21 cellular contexts compared by ENCODE assay signal in the genomic region with DNA sequence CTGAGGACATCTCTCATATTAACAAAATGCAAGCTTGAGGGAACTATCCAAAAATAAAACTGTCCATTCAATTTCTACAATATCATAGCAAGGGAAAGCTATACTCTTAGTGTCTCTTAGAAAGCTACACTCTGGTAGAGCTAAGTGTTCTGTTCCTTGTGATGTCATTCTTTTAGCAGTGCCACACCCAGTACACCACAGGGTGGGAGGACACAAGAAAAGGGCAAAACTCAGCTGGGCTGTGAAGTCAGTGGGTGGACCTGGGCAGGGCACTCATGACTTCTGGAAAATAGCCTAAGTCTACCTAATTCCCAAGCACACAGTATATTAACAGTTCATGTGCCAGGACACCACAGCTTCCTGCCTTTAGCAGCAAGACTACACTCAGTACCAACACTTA. TPM values are rescaled to one million over a fixed set of nuclear protein-coding genes. Genes with fewer than 3 reads are reported as not detected.
A peak's percentile ranks its signal among the peaks of the same experiment; 100 is the strongest.
DNase-seq lines count a peak whose midpoint lies in the region; ATAC-seq, FAIRE-seq and TF ChIP-seq lines count a peak whose summit lies in the region.
"Had no signal": no experiment of that assay in that cellular context is flagged by ENCODE, and none has a peak within 500 bp of the region (broad histone marks: within the 10 kb centered on the region; RNA-seq: fewer than 3 reads in every experiment).

No MANE protein-coding gene starts in this region.

- H3K36me3 ChIP-seq in astrocyte (ENCODE audit: insufficient read depth, low read length) = no peaks in the 10 kb centered on the region
- no peaks in the 10 kb centered on the region for H3K36me3 ChIP-seq in Peyer's patch
- H3K36me3 ChIP-seq: ascending aorta, thyroid gland had no signal

- H3K27ac ChIP-seq in astrocyte (ENCODE audit: low read depth, low read length) (no peak overlapping the region), Peyer's patch (no peak overlapping the region)
- H3K27ac ChIP-seq: ascending aorta, thyroid gland had no signal

- TF ChIP-seq CTCF in astrocyte (IDR thresholded peaks at IDR 0.05; ENCODE audit: insufficient read depth, low read depth, low read length) (no peak), omental fat pad (IDR thresholded peaks at IDR 0.05) (no peak), Peyer's patch (IDR thresholded peaks at IDR 0.05) (no peak)

- H3K27ac Mint-ChIP-seq in astrocyte (ENCODE audit: unreplicated experiment) = no peak overlapping the region

- no peak overlapping the region for H3K4me3 Mint-ChIP-seq in astrocyte (ENCODE audit: unreplicated experiment)

- no peaks in the 10 kb centered on the region for H3K9me3 Mint-ChIP-seq in astrocyte (ENCODE audit: unreplicated experiment)

- no peaks in the 10 kb centered on the region for H4K20me1 ChIP-seq in astrocyte (ENCODE audit: insufficient read depth, low read length)

- ATAC-seq in omental fat pad (ENCODE audit: low FRiP score) = peak; percentile 79
- ATAC-seq in GM18867 (IDR thresholded peaks at IDR 0.05; ENCODE audit: unreplicated experiment) = no peak
- ATAC-seq in HG02610 (IDR thresholded peaks at IDR 0.05; ENCODE audit: unreplicated experiment) = no peak
- ATAC-seq: SK-N-SH treated with all-trans-retinoic acid at 6 μM for 48 hours had no signal

- no peaks in the 10 kb centered on the region for H3K4me1 ChIP-seq in astrocyte (ENCODE audit: insufficient read depth, low read length)
- H3K4me1 ChIP-seq in Peyer's patch = no peaks in the 10 kb centered on the region
- H3K4me1 ChIP-seq: ascending aorta, thyroid gland had no signal

- FAIRE-seq in astrocyte (lab: Jason Lieb, UNC) = no peak
- FAIRE-seq: small intestine had no signal

- H3K36me3 Mint-ChIP-seq in astrocyte (ENCODE audit: low read depth, unreplicated experiment) = no peaks in the 10 kb centered on the region

- H3K9me3 ChIP-seq in astrocyte (ENCODE audit: insufficient read depth, low read depth, low read length) (no peaks in the 10 kb centered on the region), Peyer's patch (no peaks in the 10 kb centered on the region)
- H3K9me3 ChIP-seq: ascending aorta, thyroid gland had no signal

- DNase-seq in HCEC 1CT = peak; percentile 9
- DNase-seq in astrocyte (ENCODE audit: low read depth) = peak; percentile 37
- peak; percentile 20 for DNase-seq in fibroblast of the conjunctiva (ENCODE audit: low read depth)
- DNase-seq in omental fat pad (ENCODE audit: low spot score) = no peak
- DNase-seq in Peyer's patch = no peak
- DNase-seq in SKM-1 treated with dmso at 0.1 percent for 144 hours (lab: John Stamatoyannopoulos, UW; ENCODE audit: unreplicated experiment) = no peak
- DNase-seq: activated CD4-positive, alpha-beta T cell treated with anti-CD3 and anti-CD28 coated beads for 48 hours; activated CD8-positive, alpha-beta memory T cell treated with anti-CD3 and anti-CD28 coated beads, Interleukin-2, amount 50 U/mL, for 48 hours; AML-193; Calu3; cortex of kidney; hypothalamus; kidney glomerular epithelial cell; NCI-H2081; NCI-H524; small intestine; thyroid gland had no signal

- peaks cover 15% of the 10 kb centered on the region for H3K4me1 Mint-ChIP-seq in astrocyte (ENCODE audit: low read depth, unreplicated experiment)

- H2AFZ ChIP-seq in astrocyte (ENCODE audit: low read depth, low read length) = no peak overlapping the region

- no peaks in the 10 kb centered on the region for H3K27me3 Mint-ChIP-seq in astrocyte (ENCODE audit: low read depth, unreplicated experiment)

- no peaks in the 10 kb centered on the region for H3K27me3 ChIP-seq in astrocyte (ENCODE audit: insufficient read depth, low read length)
- no peaks in the 10 kb centered on the region for H3K27me3 ChIP-seq in Peyer's patch
- H3K27me3 ChIP-seq: ascending aorta, thyroid gland had no signal

- no peak overlapping the region for H3K4me3 ChIP-seq in astrocyte (ENCODE audit: insufficient read depth, low read depth, low read length)
- H3K4me3 ChIP-seq in Peyer's patch = no peak overlapping the region
- H3K4me3 ChIP-seq: ascending aorta, thyroid gland had no signal

- H3K9ac ChIP-seq in astrocyte (ENCODE audit: low read length) = no peak overlapping the region

- no peak overlapping the region for H3K4me2 ChIP-seq in astrocyte (ENCODE audit: low read length)

- no peaks in the 10 kb centered on the region for H3K79me2 ChIP-seq in astrocyte (ENCODE audit: insufficient read depth, low read length)

- no peak for TF ChIP-seq POLR2A in Peyer's patch (IDR thresholded peaks at IDR 0.05)

RNA-seq across cellular contexts. Expression of a gene that starts 42.2 kb away (rescaled TPM):
- total RNA-seq in astrocyte (3.0 and 3.3 TPM in 2 replicates), omental fat pad (1 to 10 TPM in 2 of 4 donors, under 1 TPM in 2; 0.36 to 3.0 (median 1.1) TPM), Peyer's patch (1 to 10 TPM in 1 of 4 donors, under 1 TPM in 1, not detected in 2; 0.70 to 2.5 TPM)

Comparison
In these comparisons a context has a peak if more than half of its experiments do, and no peak if none do; other contexts are left out.
1. DNase-seq: peak in HCEC 1CT (single experiment), astrocyte (single experiment) and fibroblast of the conjunctiva (single experiment); none in omental fat pad (single experiment), Peyer's patch (0 of 3) and SKM-1 treated with dmso at 0.1 percent for 144 hours (single experiment).